ENCODE assay signal across 23 cellular contexts in the genomic region with DNA sequence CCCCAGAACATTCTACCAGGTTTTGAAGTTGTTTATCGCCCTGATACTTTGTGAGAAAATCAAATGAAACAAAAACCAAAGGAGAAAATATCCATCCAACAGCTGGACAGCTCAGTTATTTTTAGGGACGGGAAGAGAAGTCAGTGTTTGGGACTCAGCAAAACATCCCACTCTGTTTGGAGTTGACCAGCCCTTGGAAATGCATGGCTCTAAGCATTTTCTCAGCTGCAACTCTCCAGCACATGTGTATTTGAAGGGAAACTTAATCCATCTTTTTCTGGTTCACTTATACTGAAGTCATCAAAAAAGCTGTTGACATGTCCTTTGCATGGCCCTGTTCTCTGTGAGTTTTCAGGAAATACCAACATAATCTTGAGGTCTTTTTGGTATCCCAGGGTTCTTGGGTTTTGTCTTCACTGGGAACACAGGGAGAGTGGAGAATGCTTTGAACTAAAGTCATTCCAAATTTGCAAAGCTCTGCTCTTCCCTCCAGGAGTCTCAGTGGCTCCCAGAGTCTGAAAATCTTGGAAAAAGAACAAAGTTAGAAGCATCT.
"Had no signal": no experiment of that assay in that cellular context is flagged by ENCODE, and none has a peak within 500 bp of the region (broad histone marks: within the 10 kb centered on the region; RNA-seq: fewer than 3 reads in every experiment).

No MANE protein-coding gene starts in this region.

- H3K36me3 Mint-ChIP-seq: activated naive CD4-positive, alpha-beta T cell treated with anti-CD3 and anti-CD28 coated beads, Interleukin-2, amount 50 U/mL, for 24 hours had no signal

- H3K27me3 Mint-ChIP-seq: activated CD4-positive, alpha-beta T cell treated with anti-CD3 and anti-CD28 coated beads for 36 hours; activated CD4-positive, alpha-beta T cell treated with anti-CD3 and anti-CD28 coated beads, Interleukin-2, amount 10 ng/mL, durations not matched to agents 7 days and 5 days; activated CD8-positive, alpha-beta T cell treated with anti-CD3 and anti-CD28 coated beads for 36 hours; activated T-helper 17 cell treated with anti-CD3 and anti-CD28 coated beads, Interleukin-2, amount 50 U/mL, for 72 hours had no signal

- DNase-seq: activated CD4-positive, alpha-beta T cell treated with anti-CD3 and anti-CD28 coated beads for 36 hours; activated CD4-positive, alpha-beta T cell treated with anti-CD3 and anti-CD28 coated beads, Interleukin-2, amount 10 ng/mL, durations not matched to agents 7 days and 5 days; activated CD4-positive, alpha-beta T cell treated with anti-CD3 and anti-CD28 coated beads, Interleukin-2, amount 50 U/mL, for 48 hours; activated CD4-positive, CD25-positive, alpha-beta regulatory T cell; activated CD4-positive, CD25-positive, alpha-beta regulatory T cell treated with anti-CD3 and anti-CD28 coated beads, Interleukin-2, amount 50 U/mL, for 72 hours; activated CD8-positive, alpha-beta memory T cell treated with anti-CD3 and anti-CD28 coated beads for 24 hours; activated CD8-positive, alpha-beta T cell treated with anti-CD3 and anti-CD28 coated beads for 36 hours; activated effector memory CD4-positive, alpha-beta T cell treated with Interleukin-2 at 50 U/mL for 16 hours; activated naive CD4-positive, alpha-beta T cell treated with anti-CD3 and anti-CD28 coated beads for 36 hours; activated T-cell treated with anti-CD3 and anti-CD28 coated beads, Interleukin-2, amount 50 U/mL, for 4 hours; amniotic stem cell; anterior cingulate cortex; body of pancreas; caudate nucleus; colonic mucosa; effector CD8-positive, alpha-beta T cell; endodermal cell; foreskin melanocyte; T-helper 2 cell had no signal

- H3K27ac Mint-ChIP-seq: activated CD4-positive, alpha-beta T cell treated with anti-CD3 and anti-CD28 coated beads for 36 hours; activated CD4-positive, alpha-beta T cell treated with anti-CD3 and anti-CD28 coated beads, Interleukin-2, amount 10 ng/mL, durations not matched to agents 7 days and 5 days; activated CD8-positive, alpha-beta T cell treated with anti-CD3 and anti-CD28 coated beads for 36 hours; activated naive CD4-positive, alpha-beta T cell treated with anti-CD3 and anti-CD28 coated beads for 36 hours; activated naive CD4-positive, alpha-beta T cell treated with anti-CD3 and anti-CD28 coated beads, Interleukin-2, amount 50 U/mL, for 24 hours; activated T-helper 17 cell treated with anti-CD3 and anti-CD28 coated beads, Interleukin-2, amount 50 U/mL, for 72 hours; endodermal cell had no signal

- H3K9me3 ChIP-seq: body of pancreas, colonic mucosa, gastroesophageal sphincter had no signal

- H3K4me1 ChIP-seq: body of pancreas, colonic mucosa, gastroesophageal sphincter had no signal

- H3K4me3 ChIP-seq: body of pancreas, colonic mucosa, gastroesophageal sphincter had no signal

- H3K27ac ChIP-seq: body of pancreas, colonic mucosa, gastroesophageal sphincter had no signal

- H3K9me3 Mint-ChIP-seq: activated CD4-positive, alpha-beta T cell treated with anti-CD3 and anti-CD28 coated beads, Interleukin-2, amount 10 ng/mL, durations not matched to agents 7 days and 5 days; activated CD8-positive, alpha-beta T cell treated with anti-CD3 and anti-CD28 coated beads for 36 hours; activated naive CD4-positive, alpha-beta T cell treated with anti-CD3 and anti-CD28 coated beads for 36 hours; activated naive CD4-positive, alpha-beta T cell treated with anti-CD3 and anti-CD28 coated beads, Interleukin-2, amount 50 U/mL, for 24 hours; activated T-cell treated with anti-CD3 and anti-CD28 coated beads, Interleukin-2, amount 50 U/mL, for 4 hours; activated T-helper 17 cell treated with anti-CD3 and anti-CD28 coated beads, Interleukin-2, amount 50 U/mL, for 72 hours; endodermal cell had no signal

- H3K4me1 Mint-ChIP-seq: activated CD4-positive, alpha-beta T cell treated with anti-CD3 and anti-CD28 coated beads for 36 hours; activated CD4-positive, alpha-beta T cell treated with anti-CD3 and anti-CD28 coated beads, Interleukin-2, amount 10 ng/mL, durations not matched to agents 7 days and 5 days; activated naive CD4-positive, alpha-beta T cell treated with anti-CD3 and anti-CD28 coated beads, Interleukin-2, amount 50 U/mL, for 24 hours; activated T-helper 17 cell treated with anti-CD3 and anti-CD28 coated beads, Interleukin-2, amount 50 U/mL, for 72 hours had no signal

- ATAC-seq: activated CD4-positive, alpha-beta T cell treated with anti-CD3 and anti-CD28 coated beads for 36 hours; activated CD8-positive, alpha-beta T cell treated with anti-CD3 and anti-CD28 coated beads for 36 hours; activated T-cell treated with anti-CD3 and anti-CD28 coated beads, Interleukin-2, amount 50 U/mL, for 4 hours; activated T-helper 17 cell treated with anti-CD3 and anti-CD28 coated beads, Interleukin-2, amount 50 U/mL, for 72 hours; body of pancreas; esophagus mucosa; gastroesophageal sphincter had no signal

- H3K4me3 Mint-ChIP-seq: activated CD4-positive, alpha-beta T cell treated with anti-CD3 and anti-CD28 coated beads for 36 hours; activated CD4-positive, alpha-beta T cell treated with anti-CD3 and anti-CD28 coated beads, Interleukin-2, amount 10 ng/mL, durations not matched to agents 7 days and 5 days; activated CD8-positive, alpha-beta T cell treated with anti-CD3 and anti-CD28 coated beads for 36 hours; activated naive CD4-positive, alpha-beta T cell treated with anti-CD3 and anti-CD28 coated beads for 36 hours; activated naive CD4-positive, alpha-beta T cell treated with anti-CD3 and anti-CD28 coated beads, Interleukin-2, amount 50 U/mL, for 24 hours; activated T-cell treated with anti-CD3 and anti-CD28 coated beads, Interleukin-2, amount 50 U/mL, for 4 hours; activated T-helper 17 cell treated with anti-CD3 and anti-CD28 coated beads, Interleukin-2, amount 50 U/mL, for 72 hours; endodermal cell had no signal

- H3K36me3 ChIP-seq: colonic mucosa, gastroesophageal sphincter had no signal

- H3K27me3 ChIP-seq: body of pancreas, colonic mucosa had no signal
